ENCODE assay signal across 18 cellular contexts in the genomic region with DNA sequence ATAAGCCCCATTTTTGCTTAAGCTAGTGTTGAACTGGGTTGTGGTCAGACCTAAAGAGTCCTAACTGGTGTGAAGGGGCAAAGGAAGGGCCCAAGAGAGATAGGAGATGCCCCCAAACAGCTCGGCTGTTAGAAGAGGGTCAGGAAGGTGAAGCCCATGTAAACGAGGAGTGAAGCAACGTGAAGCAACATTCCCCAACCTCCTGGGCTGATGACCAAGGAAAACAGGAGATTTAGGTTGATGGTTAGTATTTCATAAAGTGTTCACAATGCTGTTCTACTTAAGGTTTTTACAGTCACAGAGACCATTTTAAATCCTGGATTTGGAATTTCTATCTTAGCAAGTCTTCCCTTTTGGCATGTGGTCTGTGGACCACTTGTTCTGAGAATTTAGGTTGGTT.
"Had no signal": no experiment of that assay in that cellular context is flagged by ENCODE, and none has a peak within 500 bp of the region (broad histone marks: within the 10 kb centered on the region; RNA-seq: fewer than 3 reads in every experiment).

No MANE protein-coding gene starts in this region.

- H3K4me3 Mint-ChIP-seq: dendritic cell treated with granulocyte-macrophage colony-stimulating factor and Interleukin-4, amounts not matched to agents 40 ng/mL and 50 ng/mL, for 4 days; effector memory CD8-positive, alpha-beta T cell; naive thymus-derived CD4-positive, alpha-beta T cell had no signal

- H3K27ac ChIP-seq: epithelial cell of prostate, esophagus muscularis mucosa, gastrocnemius medialis, heart right ventricle, neutrophil, sigmoid colon had no signal

- H3K4me3 ChIP-seq: esophagus muscularis mucosa, gastrocnemius medialis, heart right ventricle, sigmoid colon, smooth muscle cell had no signal

- H3K27me3 ChIP-seq: esophagus muscularis mucosa, gastrocnemius medialis, heart right ventricle, neutrophil, sigmoid colon had no signal

- H3K9me3 Mint-ChIP-seq: dendritic cell treated with granulocyte-macrophage colony-stimulating factor and Interleukin-4, amounts not matched to agents 40 ng/mL and 50 ng/mL, for 4 days had no signal

- H3K27ac Mint-ChIP-seq: dendritic cell treated with granulocyte-macrophage colony-stimulating factor and Interleukin-4, amounts not matched to agents 40 ng/mL and 50 ng/mL, for 4 days; effector memory CD8-positive, alpha-beta T cell; naive thymus-derived CD4-positive, alpha-beta T cell had no signal

- H3K36me3 ChIP-seq: esophagus muscularis mucosa, gastrocnemius medialis, heart right ventricle, neutrophil, sigmoid colon had no signal

- H3K9me3 ChIP-seq: esophagus muscularis mucosa, gastrocnemius medialis, neutrophil had no signal

- H3K4me1 ChIP-seq: gastrocnemius medialis, sigmoid colon had no signal

- ATAC-seq: effector memory CD8-positive, alpha-beta T cell; gastrocnemius medialis; heart right ventricle; left lobe of liver; naive thymus-derived CD4-positive, alpha-beta T cell had no signal

- H3K27me3 Mint-ChIP-seq: dendritic cell treated with granulocyte-macrophage colony-stimulating factor and Interleukin-4, amounts not matched to agents 40 ng/mL and 50 ng/mL, for 4 days had no signal

- DNase-seq: effector memory CD8-positive, alpha-beta T cell; gastrocnemius medialis; heart right ventricle; hypothalamus; islet precursor cell; mammary epithelial cell; naive thymus-derived CD4-positive, alpha-beta T cell; posterior cingulate gyrus; sigmoid colon; stimulated activated CD4-positive, alpha-beta T cell treated with anti-CD3 and anti-CD28 coated beads, Interleukin-2, amount 100 ng/mL, for 48 hours; stimulated activated naive CD4-positive, alpha-beta T cell treated with Interleukin-2 at 50 U/mL for 16 hours; trophoblast cell had no signal

- H3K4me2 ChIP-seq: smooth muscle cell had no signal
